ENCODE assay signal across 7 cellular contexts in genomic region chr12:20234474-20234873, GRCh38.
"Had no signal": no experiment of that assay in that cellular context is flagged by ENCODE, and none has a peak within 500 bp of the region (broad histone marks: within the 10 kb centered on the region; RNA-seq: fewer than 3 reads in every experiment).

No MANE protein-coding gene starts in this region.

- FAIRE-seq: G401.6, GM12891, GM12892, GM18507, GM19239 had no signal

- DNase-seq: GDM1, GF-D8 had no signal
